In genomic region chr1:8571200-8571984, GRCh38 we compare ENCODE assay signal across 9 cellular contexts.
DNase-seq lines count a peak whose midpoint lies in the region; ATAC-seq and TF ChIP-seq lines count a peak whose summit lies in the region.
"Had no signal": no experiment of that assay in that cellular context is flagged by ENCODE, and none has a peak within 500 bp of the region (broad histone marks: within the 10 kb centered on the region; RNA-seq: fewer than 3 reads in every experiment).

No MANE protein-coding gene starts in this region.

- H3K27me3 Mint-ChIP-seq in naive thymus-derived CD8-positive, alpha-beta T cell, result no peaks in the 10 kb centered on the region

- no peaks in the 10 kb centered on the region for H3K9me3 ChIP-seq in colonic mucosa

- no peaks in the 10 kb centered on the region for H3K9me3 Mint-ChIP-seq in naive thymus-derived CD8-positive, alpha-beta T cell

- H3K9ac ChIP-seq in colonic mucosa (ENCODE audit: low read depth in 2 of 2, low read length in 2 of 2), result no peak overlapping the region

- ATAC-seq in naive thymus-derived CD8-positive, alpha-beta T cell, result no peak
- ATAC-seq in GM19351 (IDR thresholded peaks at IDR 0.05; ENCODE audit: unreplicated experiment), result no peak

- POLR2A ChIA-PET in naive thymus-derived CD8-positive, alpha-beta T cell (lab: Charles Lee), result no interaction called here

- intact Hi-C loops in colonic mucosa (cut with DNase I), result no loop called here

- DNase-seq in AG09309 (ENCODE audit: low read depth) (peak; percentile 14), LNCaP clone FGC (ENCODE audit: low read depth) (peak; percentile 36), colonic mucosa (no peak), mucosa of gallbladder (ENCODE audit: low spot score) (peak; percentile 67), SK-N-DZ (ENCODE audit: low spot score) (no peak), activated gamma-delta T cell (lab: John Stamatoyannopoulos, UW) (no peak)
- DNase-seq in naive thymus-derived CD8-positive, alpha-beta T cell, result no peak
- DNase-seq: NCI-H1694 had no signal

- no peaks in the 10 kb centered on the region for H3K36me3 Mint-ChIP-seq in naive thymus-derived CD8-positive, alpha-beta T cell

- no peak overlapping the region for H3K4me3 ChIP-seq in AG09309 (ENCODE audit: control insufficient read depth, low read depth, low read length)
- H3K4me3 ChIP-seq in LNCaP clone FGC (ENCODE audit: low read depth, low read length), result no peak overlapping the region
- H3K4me3 ChIP-seq in colonic mucosa, result no peak overlapping the region

- TF ChIP-seq CTCF in AG09309 (IDR thresholded peaks at IDR 0.05; ENCODE audit: control insufficient read depth, insufficient read depth, low read depth, low read length, missing control alignments) (peak; percentile 52), LNCaP clone FGC (IDR thresholded peaks at IDR 0.05; ENCODE audit: control insufficient read depth, extremely low read depth, insufficient read depth) (peak; percentile 63), colonic mucosa (IDR thresholded peaks at IDR 0.05) (no peak)

- no peak overlapping the region for H3K4me3 Mint-ChIP-seq in naive thymus-derived CD8-positive, alpha-beta T cell

- H3K36me3 ChIP-seq in colonic mucosa, result no peaks in the 10 kb centered on the region

- no peaks in the 10 kb centered on the region for H3K27me3 ChIP-seq in colonic mucosa

- no peaks in the 10 kb centered on the region for H3K4me1 ChIP-seq in colonic mucosa

- peaks cover 0 to 10% (median 1%) of the 10 kb centered on the region in 4 donors for H3K4me1 Mint-ChIP-seq in naive thymus-derived CD8-positive, alpha-beta T cell

- H3K27ac ChIP-seq in colonic mucosa, result peak overlapping the region; percentile 6

- peak overlapping the region in 1 of 10 donors; percentile 29 for H3K27ac Mint-ChIP-seq in naive thymus-derived CD8-positive, alpha-beta T cell

Comparison
In these comparisons a context has a peak if more than half of its experiments do, and no peak if none do; other contexts are left out.
1. DNase-seq: peak in AG09309 (single experiment), LNCaP clone FGC (single experiment) and mucosa of gallbladder (single experiment); none in colonic mucosa (single experiment), naive thymus-derived CD8-positive, alpha-beta T cell (0 of 10), SK-N-DZ (single experiment) and activated gamma-delta T cell (single experiment).